ENCODE assay signal across 18 cellular contexts in the genomic region with DNA sequence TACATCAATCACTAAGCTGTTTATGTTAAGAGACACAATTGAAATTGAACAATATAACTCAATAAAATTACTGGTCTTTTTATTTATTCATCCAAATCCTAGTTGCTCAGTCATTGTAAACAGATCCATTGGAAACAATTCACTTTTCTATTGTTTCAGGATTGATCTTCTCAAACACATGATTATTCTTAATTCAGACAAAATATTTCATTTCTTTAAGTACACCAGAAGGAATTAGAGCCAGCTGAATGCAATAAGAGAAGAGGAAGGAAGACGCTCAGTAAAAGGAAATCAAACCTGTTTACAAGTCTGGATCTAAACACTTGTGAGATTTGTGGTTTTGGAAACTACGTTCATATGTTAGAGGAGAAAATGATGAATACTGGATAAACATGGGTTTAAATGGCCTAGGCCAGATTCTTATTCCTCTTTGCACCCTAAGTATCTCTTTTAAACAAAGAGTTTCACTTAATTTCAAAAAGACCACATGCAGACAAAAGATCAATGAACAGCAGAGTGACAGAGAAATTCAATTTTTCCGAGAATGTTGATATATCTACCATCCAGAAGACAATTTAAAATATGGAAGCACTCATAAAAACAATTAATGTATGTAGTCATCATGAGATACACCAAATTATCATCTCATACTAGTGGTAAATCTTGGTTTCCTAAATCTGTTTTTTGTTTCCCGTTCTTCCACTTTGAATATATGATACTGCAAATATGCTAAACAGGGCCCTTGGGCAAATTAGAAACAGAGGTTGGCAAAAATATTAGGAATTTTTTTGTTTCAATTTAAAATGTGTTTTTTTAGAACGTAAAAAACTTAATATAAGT.
DNase-seq lines count a peak whose midpoint lies in the region; ATAC-seq and TF ChIP-seq lines count a peak whose summit lies in the region.
"Had no signal": no experiment of that assay in that cellular context is flagged by ENCODE, and none has a peak within 500 bp of the region (broad histone marks: within the 10 kb centered on the region; RNA-seq: fewer than 3 reads in every experiment).

No MANE protein-coding gene starts in this region.

- TF ChIP-seq CTCF in ascending aorta (IDR thresholded peaks at IDR 0.05) (no peak), gastroesophageal sphincter (IDR thresholded peaks at IDR 0.05) (no peak), stomach (IDR thresholded peaks at IDR 0.05) (no peak)

- 63 to 67% methylated on average over 5 of the region's 5 CpGs for WGBS in gastroesophageal sphincter (ENCODE audit: low coverage in 1 of 2), 2 donors
- WGBS in stomach, 5 donors = 68 to 78% (median 75%) methylated on average over 5 of the region's 5 CpGs

- H3K4me3 ChIP-seq in ascending aorta (no peak overlapping the region), gastroesophageal sphincter (no peak overlapping the region), stomach (no peak overlapping the region)
- H3K4me3 ChIP-seq: cardiac muscle cell, gastrocnemius medialis, SJCRH30 had no signal

- H3K27me3 ChIP-seq in ascending aorta = no peaks in the 10 kb centered on the region
- no peaks in the 10 kb centered on the region for H3K27me3 ChIP-seq in gastroesophageal sphincter
- H3K27me3 ChIP-seq in stomach = no peaks in the 10 kb centered on the region
- H3K27me3 ChIP-seq: BE2C, cardiac muscle cell, gastrocnemius medialis, SJCRH30 had no signal

- ATAC-seq in gastroesophageal sphincter (no peak), HG02870 (IDR thresholded peaks at IDR 0.05; ENCODE audit: unreplicated experiment) (no peak), GM21528 (IDR thresholded peaks at IDR 0.05; ENCODE audit: low FRiP score, unreplicated experiment) (no peak)
- ATAC-seq: effector memory CD8-positive, alpha-beta T cell; gastrocnemius medialis; stimulated activated naive B cell treated with anti-CD40 and anti-IgM and Interleukin-4, amounts not matched to agents 10 μg/mL and 1 μg/mL and 100 μg/mL, for 72 hours had no signal

- peak; percentile 60 for DNase-seq in HCEC 1CT
- DNase-seq in ascending aorta (ENCODE audit: low spot score in 2 of 2) = no peak
- no peak for DNase-seq in stomach
- DNase-seq in T1000 (lab: John Stamatoyannopoulos, UW) = no peak
- DNase-seq: activated CD4-positive, alpha-beta T cell treated with anti-CD3 and anti-CD28 coated beads, Interleukin-2, amount 10 ng/mL, durations not matched to agents 24 days and 14 days; activated T-cell treated with anti-CD3 and anti-CD28 coated beads, Interleukin-2, amount 50 U/mL, for 24 hours; BE2C; effector memory CD8-positive, alpha-beta T cell; gastrocnemius medialis; NCI-H187; NCI-H510A; nucleus accumbens; stimulated activated naive B cell treated with anti-CD40 and anti-IgM and Interleukin-4, amounts not matched to agents 10 μg/mL and 1 μg/mL and 100 μg/mL, for 72 hours had no signal

- H3K27ac ChIP-seq in ascending aorta (peak overlapping the region; percentile 73 to 77), gastroesophageal sphincter (peak overlapping the region in 3 of 4 donors; percentile 43 to 66 (median 53)), stomach (peak overlapping the region in 4 of 5 donors; percentile 30 to 71 (median 62))
- H3K27ac ChIP-seq: cardiac muscle cell, SJCRH30 had no signal

- H3K36me3 ChIP-seq in ascending aorta (no peaks in the 10 kb centered on the region), gastroesophageal sphincter (no peaks in the 10 kb centered on the region), stomach (no peaks in the 10 kb centered on the region)
- H3K36me3 ChIP-seq: BE2C, cardiac muscle cell, gastrocnemius medialis, SJCRH30 had no signal

- no peaks in the 10 kb centered on the region for H3K9me3 ChIP-seq in ascending aorta
- H3K9me3 ChIP-seq in gastroesophageal sphincter = no peaks in the 10 kb centered on the region
- no peaks in the 10 kb centered on the region for H3K9me3 ChIP-seq in stomach
- H3K9me3 ChIP-seq: BE2C, gastrocnemius medialis, SJCRH30 had no signal

- TF ChIP-seq POLR2A in gastroesophageal sphincter (IDR thresholded peaks at IDR 0.05) (no peak), stomach (IDR thresholded peaks at IDR 0.05) (no peak)

- TF ChIP-seq EP300 in gastroesophageal sphincter (IDR thresholded peaks at IDR 0.05) = no peak
- no peak for TF ChIP-seq EP300 in stomach (IDR thresholded peaks at IDR 0.05)

- intact Hi-C loops in ascending aorta (cut with DNase I) = loop anchor here (2.0 to 10.0 kb wide), 6 partner anchors 96 to 907 kb away; no protein-coding TSS in a partner anchor
- intact Hi-C loops in stomach (cut with DNase I; ENCODE audit: low total_unique reads) = no loop called here

- H3K4me1 ChIP-seq in ascending aorta = peaks cover 0 to 15% of the 10 kb centered on the region in 2 donors
- peaks cover 4 to 47% (median 7%) of the 10 kb centered on the region in 3 donors for H3K4me1 ChIP-seq in gastroesophageal sphincter
- H3K4me1 ChIP-seq in stomach = peaks cover 4 to 36% (median 21%) of the 10 kb centered on the region in 4 donors
- H3K4me1 ChIP-seq: BE2C had no signal
